8 cellular contexts compared by ENCODE assay signal in genomic region chrX:135521405-135522131, GRCh38.
DNase-seq lines count a peak whose midpoint lies in the region; ATAC-seq lines count a peak whose summit lies in the region.

No MANE protein-coding gene starts in this region.

- H3K4me1 Mint-ChIP-seq in central memory CD8-positive, alpha-beta T cell = peaks cover 32% of the 10 kb centered on the region

- peak; percentile 68 for ATAC-seq in GM18909 (IDR thresholded peaks at IDR 0.05; ENCODE audit: poor library complexity, unreplicated experiment)
- ATAC-seq in HG03159 (IDR thresholded peaks at IDR 0.05; ENCODE audit: unreplicated experiment) = peak; percentile 49
- ATAC-seq in activated CD4-positive, CD25-positive, alpha-beta regulatory T cell treated with anti-CD3 and anti-CD28 coated beads, Interleukin-2, amount 50 U/mL, for 24 hours = peak; percentile 64 to 69
- ATAC-seq in central memory CD8-positive, alpha-beta T cell (replicated peaks; ENCODE audit: extremely low read depth, poor library complexity, severe bottlenecking) = peak; percentile 55

- DNase-seq in AG08395 (ENCODE audit: low spot score) (peak; percentile 84), NCI-H345 (lab: John Stamatoyannopoulos, UW) (peak; percentile 78), kidney glomerular epithelial cell (lab: John Stamatoyannopoulos, UW) (peak; percentile 84)
- DNase-seq in central memory CD8-positive, alpha-beta T cell (ENCODE audit: low spot score in 2 of 2) = peak; percentile 56 to 69
- DNase-seq in stimulated activated CD4-positive, alpha-beta T cell treated with anti-CD3 and anti-CD28 coated beads, Interleukin-1b, Interleukin-23, amount 100 ng/mL, for 1 hour (ENCODE audit: low read depth in 2 of 2) = peak; percentile 51 to 66

- peak overlapping the region; percentile 99 for H3K4me3 Mint-ChIP-seq in central memory CD8-positive, alpha-beta T cell

- peak overlapping the region; percentile 97 for H3K27ac Mint-ChIP-seq in central memory CD8-positive, alpha-beta T cell (ENCODE audit: low read depth)

- H3K27me3 Mint-ChIP-seq in central memory CD8-positive, alpha-beta T cell = no peaks in the 10 kb centered on the region

- H3K9me3 Mint-ChIP-seq in central memory CD8-positive, alpha-beta T cell = no peaks in the 10 kb centered on the region

- peaks cover 12% of the 10 kb centered on the region for H3K36me3 Mint-ChIP-seq in central memory CD8-positive, alpha-beta T cell (ENCODE audit: insufficient read depth)

Comparison
In these comparisons a context has a peak if more than half of its experiments do, and no peak if none do; other contexts are left out.
1. Peak in every context shown above with its lines: DNase-seq and ATAC-seq.